Comparison of ENCODE assay signal across 21 cellular contexts in genomic region chr5:171842777-171843053, GRCh38. TPM values are rescaled to one million over a fixed set of nuclear protein-coding genes. Genes with fewer than 3 reads are reported as not detected.
DNase-seq lines count a peak whose midpoint lies in the region; ATAC-seq and TF ChIP-seq lines count a peak whose summit lies in the region.
"Had no signal": no experiment of that assay in that cellular context is flagged by ENCODE, and none has a peak within 500 bp of the region (broad histone marks: within the 10 kb centered on the region; RNA-seq: fewer than 3 reads in every experiment).

No MANE protein-coding gene starts in this region.

- no peaks in the 10 kb centered on the region for H3K9me3 Mint-ChIP-seq in MCF 10A (ENCODE audit: unreplicated experiment)
- H3K9me3 Mint-ChIP-seq in endodermal cell: no peaks in the 10 kb centered on the region
- H3K9me3 Mint-ChIP-seq in neural progenitor cell: no peaks in the 10 kb centered on the region
- H3K9me3 Mint-ChIP-seq: CD4-positive, alpha-beta memory T cell had no signal

- no peak for TF ChIP-seq POLR2A in gastrocnemius medialis (IDR thresholded peaks at IDR 0.05)

- TF ChIP-seq CTCF in mammary epithelial cell (conservative IDR thresholded peaks at IDR 0.05 in 1 of 2, IDR thresholded peaks at IDR 0.05 in 1 of 2; ENCODE audit: extremely low read depth in 1 of 2, insufficient read depth in 1 of 2, low read depth in 1 of 2, low read length in 2 of 2) (no peak), MCF 10A (IDR thresholded peaks at IDR 0.05; ENCODE audit: unreplicated experiment) (no peak), endodermal cell (conservative IDR thresholded peaks at IDR 0.05) (no peak), neural progenitor cell (IDR thresholded peaks at IDR 0.05) (no peak), gastrocnemius medialis (IDR thresholded peaks at IDR 0.05 in 4 of 5, conservative IDR thresholded peaks at IDR 0.05 in 1 of 5) (no peak)

- WGBS in mammary epithelial cell (ENCODE audit: low coverage, missing lambda C conversion rate): 0% methylated on average over 2 of the region's 2 CpGs
- WGBS in endodermal cell (ENCODE audit: insufficient coverage in 1 of 2, insufficient read length in 1 of 2), 2 experiments: 91 to 100% methylated on average over 2 of the region's 2 CpGs

- H3K36me3 Mint-ChIP-seq in MCF 10A (ENCODE audit: insufficient read depth, unreplicated experiment): no peaks in the 10 kb centered on the region
- peaks cover 18% of the 10 kb centered on the region for H3K36me3 Mint-ChIP-seq in endodermal cell (ENCODE audit: low read depth)
- no peaks in the 10 kb centered on the region for H3K36me3 Mint-ChIP-seq in neural progenitor cell

- H3K36me3 ChIP-seq in mammary epithelial cell (ENCODE audit: insufficient read depth, low read length) (no peaks in the 10 kb centered on the region), ACC112 (ENCODE audit: insufficient read depth, low read length) (no peaks in the 10 kb centered on the region), endodermal cell (ENCODE audit: control insufficient read depth, insufficient read depth, low read length) (no peaks in the 10 kb centered on the region), neural progenitor cell (no peaks in the 10 kb centered on the region), gastrocnemius medialis (no peaks in the 10 kb centered on the region)
- H3K36me3 ChIP-seq: BLaER1 had no signal

- BruUV-seq in mammary epithelial cell (replicated peaks; lab: Mats Ljungman, UMichigan) (no TSS peak), MCF 10A (replicated peaks; lab: Mats Ljungman, UMichigan) (no TSS peak)

- no peak for DNase-seq in mammary epithelial cell
- DNase-seq in MCF 10A (ENCODE audit: unreplicated experiment): no peak
- peak; percentile 28 for DNase-seq in endodermal cell
- no peak for DNase-seq in neural progenitor cell (ENCODE audit: low spot score)
- DNase-seq in gastrocnemius medialis: no peak
- no peak for DNase-seq in NCI-H345 (lab: John Stamatoyannopoulos, UW)
- DNase-seq: CD4-positive, alpha-beta memory T cell; DMS153; DMS79; GF-D8; GOT3; H7 had no signal

- H3K4me3 ChIP-seq in mammary epithelial cell (replicated peaks in 1 of 3; ENCODE audit: insufficient read depth in 1 of 3, low read depth in 2 of 3, low read length in 3 of 3) (no peak overlapping the region), ACC112 (ENCODE audit: low read depth, low read length) (no peak overlapping the region), endodermal cell (ENCODE audit: low read length) (no peak overlapping the region), neural progenitor cell (no peak overlapping the region), gastrocnemius medialis (no peak overlapping the region)
- H3K4me3 ChIP-seq: A549, BLaER1 had no signal

- in situ Hi-C loops in mammary epithelial cell (cut with MboI; ENCODE audit: low sequenced_read_pairs in 2 of 2): loop anchor here in 1 of 2 donors (25.0 kb wide), 1 partner anchor 205 kb away; no protein-coding TSS in a partner anchor
- in situ Hi-C loops in gastrocnemius medialis (cut with MboI; ENCODE audit: low sequenced_read_pairs in 4 of 4): no loop called here

- H3K4me1 Mint-ChIP-seq in MCF 10A (ENCODE audit: insufficient read depth, unreplicated experiment) (no peaks in the 10 kb centered on the region), endodermal cell (no peaks in the 10 kb centered on the region), neural progenitor cell (peaks cover 53% of the 10 kb centered on the region)

- H4K20me1 ChIP-seq in mammary epithelial cell (ENCODE audit: insufficient read depth, low read length) (no peaks in the 10 kb centered on the region), neural progenitor cell (ENCODE audit: low read depth) (peaks cover 4% of the 10 kb centered on the region)
- H4K20me1 ChIP-seq: BLaER1 had no signal

- H3K4me3 Mint-ChIP-seq in MCF 10A (ENCODE audit: unreplicated experiment) (no peak overlapping the region), endodermal cell (no peak overlapping the region), neural progenitor cell (no peak overlapping the region)
- H3K4me3 Mint-ChIP-seq: CD4-positive, alpha-beta memory T cell had no signal

- dilution Hi-C loops in mammary epithelial cell (cut with HindIII; ENCODE audit: low sequenced_read_pairs): no loop called here

- H3K9ac ChIP-seq in mammary epithelial cell (ENCODE audit: insufficient read depth, low read length) (no peak overlapping the region), endodermal cell (ENCODE audit: extremely low read depth, low read length, poor library complexity, severe bottlenecking) (no peak overlapping the region), neural progenitor cell (no peak overlapping the region)
- H3K9ac ChIP-seq: BLaER1 had no signal

- H3K27me3 Mint-ChIP-seq in MCF 10A (ENCODE audit: insufficient read depth, unreplicated experiment) (no peaks in the 10 kb centered on the region), endodermal cell (ENCODE audit: insufficient read depth) (peaks cover 6% of the 10 kb centered on the region), neural progenitor cell (ENCODE audit: insufficient read depth, low read depth) (peaks cover 5% of the 10 kb centered on the region)
- H3K27me3 Mint-ChIP-seq: CD4-positive, alpha-beta memory T cell had no signal

- H3K27ac Mint-ChIP-seq in MCF 10A (ENCODE audit: low read depth, unreplicated experiment) (no peak overlapping the region), endodermal cell (no peak overlapping the region), neural progenitor cell (peak overlapping the region; percentile 89)
- H3K27ac Mint-ChIP-seq: CD4-positive, alpha-beta memory T cell had no signal

- peak overlapping the region; percentile 37 for H2AFZ ChIP-seq in mammary epithelial cell (ENCODE audit: low read depth, low read length)
- H2AFZ ChIP-seq in ACC112 (ENCODE audit: low read length, unreplicated experiment): peak overlapping the region; percentile 7
- no peak overlapping the region for H2AFZ ChIP-seq in neural progenitor cell (replicated peaks)

- H3K9me3 ChIP-seq in mammary epithelial cell (replicated peaks; ENCODE audit: insufficient read depth, low read length) (no peaks in the 10 kb centered on the region), endodermal cell (ENCODE audit: control insufficient read depth, low read length) (no peaks in the 10 kb centered on the region), neural progenitor cell (ENCODE audit: low read depth) (no peaks in the 10 kb centered on the region), gastrocnemius medialis (no peaks in the 10 kb centered on the region)
- H3K9me3 ChIP-seq: A549 had no signal

- H3F3A ChIP-seq in neural progenitor cell (ENCODE audit: low read depth): peaks cover 9% of the 10 kb centered on the region

- ATAC-seq in GM19463 (IDR thresholded peaks at IDR 0.05; ENCODE audit: unreplicated experiment) (no peak), gastrocnemius medialis (no peak)
- ATAC-seq: A549, HCT116 had no signal

- H3K27ac ChIP-seq in mammary epithelial cell (ENCODE audit: insufficient read depth, low read depth, low read length) (no peak overlapping the region), ACC112 (ENCODE audit: low read depth, low read length) (no peak overlapping the region), endodermal cell (ENCODE audit: low read depth, low read length) (no peak overlapping the region), neural progenitor cell (no peak overlapping the region), gastrocnemius medialis (no peak overlapping the region)
- H3K27ac ChIP-seq: 22Rv1, A549, BLaER1 had no signal

- CTCF ChIA-PET in mammary epithelial cell (lab: Charles Lee; ENCODE audit: low non-redundant PET) (interaction anchor here (1.1 kb wide), 1 partner anchor 132 kb away, joined by 5 read pairs; no protein-coding TSS in a partner anchor), MCF 10A (lab: Yijun Ruan, JAX) (interaction anchor here (0.7 kb wide), 1 partner anchor 271 kb away, joined by 4 read pairs; no protein-coding TSS in a partner anchor)

- POLR2A ChIA-PET in MCF 10A (lab: Yijun Ruan, JAX): no interaction called here

- H3K4me1 ChIP-seq in mammary epithelial cell (ENCODE audit: insufficient read depth, low read length) (peaks cover 4% of the 10 kb centered on the region), ACC112 (ENCODE audit: control insufficient read depth, insufficient read depth, low read length, unreplicated experiment) (no peaks in the 10 kb centered on the region), endodermal cell (ENCODE audit: control insufficient read depth, insufficient read depth, low read length) (no peaks in the 10 kb centered on the region), neural progenitor cell (peaks cover 24% of the 10 kb centered on the region), gastrocnemius medialis (no peaks in the 10 kb centered on the region)
- H3K4me1 ChIP-seq: A549 had no signal

- no peaks in the 10 kb centered on the region for H3K27me3 ChIP-seq in mammary epithelial cell (ENCODE audit: insufficient read depth, low read length)
- H3K27me3 ChIP-seq in ACC112 (ENCODE audit: insufficient read depth, low read length): no peaks in the 10 kb centered on the region
- H3K27me3 ChIP-seq in endodermal cell (ENCODE audit: control insufficient read depth, insufficient read depth, low read length, poor library complexity, severe bottlenecking): no peaks in the 10 kb centered on the region
- no peaks in the 10 kb centered on the region for H3K27me3 ChIP-seq in neural progenitor cell
- no peaks in the 10 kb centered on the region for H3K27me3 ChIP-seq in gastrocnemius medialis
- H3K27me3 ChIP-seq: BLaER1 had no signal

- H3K79me2 ChIP-seq in mammary epithelial cell (ENCODE audit: insufficient read depth, low read length) (no peaks in the 10 kb centered on the region), ACC112 (ENCODE audit: control insufficient read depth, insufficient read depth, low read length, unreplicated experiment) (no peaks in the 10 kb centered on the region), neural progenitor cell (ENCODE audit: low read depth) (no peaks in the 10 kb centered on the region)

- H3K4me2 ChIP-seq in mammary epithelial cell (ENCODE audit: insufficient read depth, low read depth, low read length): no peak overlapping the region
- H3K4me2 ChIP-seq in neural progenitor cell: no peak overlapping the region
- H3K4me2 ChIP-seq: A549, BLaER1 had no signal

- intact Hi-C loops in mammary epithelial cell (cut with micrococcal nuclease) (no loop called here), MCF 10A (cut with micrococcal nuclease) (no loop called here), gastrocnemius medialis (cut with DNase I; ENCODE audit: low total_unique reads) (no loop called here)

RNA-seq across cellular contexts. Expression of gene SMIM23, which starts 57.1 kb away (rescaled TPM):
- not detected for total RNA-seq in mammary epithelial cell
- polyA plus RNA-seq in mammary epithelial cell: not detected
- polyA minus RNA-seq in mammary epithelial cell: not detected
- not detected in 2 replicates for total RNA-seq in MCF 10A (2022)
- not detected for total RNA-seq in endodermal cell
- polyA plus RNA-seq in endodermal cell (2013, experiment 1 of 2): not detected
- not detected for polyA plus RNA-seq in endodermal cell (2013, experiment 2 of 2)
- not detected in 2 replicates for total RNA-seq in neural progenitor cell (ENCODE audit: low replicate concordance)
- not detected for total RNA-seq in gastrocnemius medialis
- total RNA-seq: CD4-positive, alpha-beta memory T cell; Daoy; H7 had no signal
- polyA plus RNA-seq: A549; AG04450; CD14-positive monocyte; CD4-positive, alpha-beta memory T cell had no signal
